In genomic region chr19:55649579-55650557, GRCh38 we compare ENCODE assay signal across 12 cellular contexts. TPM values are rescaled to one million over a fixed set of nuclear protein-coding genes. Genes with fewer than 3 reads are reported as not detected.
DNase-seq lines count a peak whose midpoint lies in the region; ATAC-seq and TF ChIP-seq lines count a peak whose summit lies in the region.
"Had no signal": no experiment of that assay in that cellular context is flagged by ENCODE, and none has a peak within 500 bp of the region (broad histone marks: within the 10 kb centered on the region; RNA-seq: fewer than 3 reads in every experiment).

No MANE protein-coding gene starts in this region.

- H3K4me1 Mint-ChIP-seq in Caco-2 (ENCODE audit: low read depth, unreplicated experiment) = no peaks in the 10 kb centered on the region
- H3K4me1 Mint-ChIP-seq in HFFc6 (ENCODE audit: low read depth) = peaks cover 18% of the 10 kb centered on the region

- H3K9me3 ChIP-seq in Caco-2 (no peaks in the 10 kb centered on the region), neuronal stem cell (replicated peaks in 1 of 2; ENCODE audit: control insufficient read depth in 2 of 2, insufficient read depth in 1 of 2, low read depth in 1 of 2, low read length in 2 of 2) (no peaks in the 10 kb centered on the region), upper lobe of right lung (no peaks in the 10 kb centered on the region)

- no peak overlapping the region for H3K4ac ChIP-seq in neuronal stem cell (ENCODE audit: low read length)

- CTCF ChIA-PET in Caco-2 (lab: Charles Lee) = interaction anchor here (0.6 kb wide), 1 partner anchor 12 kb away, joined by 3 read pairs; no protein-coding TSS in a partner anchor

- H3K27ac ChIP-seq in neuronal stem cell (replicated peaks; ENCODE audit: low read length) = no peak overlapping the region
- H3K27ac ChIP-seq in upper lobe of right lung = no peak overlapping the region

- H4K91ac ChIP-seq in neuronal stem cell (ENCODE audit: low read depth, low read length, poor library complexity) = no peak overlapping the region

- H3K27ac Mint-ChIP-seq in Caco-2 (ENCODE audit: unreplicated experiment) (peak overlapping the region; percentile 48), HFFc6 (no peak overlapping the region)

- no peak overlapping the region for H3K23ac ChIP-seq in neuronal stem cell (ENCODE audit: low read depth, low read length, poor library complexity)

- H3K4me3 Mint-ChIP-seq in Caco-2 (ENCODE audit: unreplicated experiment) (peak overlapping the region; percentile 82), HFFc6 (peak overlapping the region; percentile 61)

- H3K18ac ChIP-seq in neuronal stem cell (ENCODE audit: low read length) = no peak overlapping the region

- WGBS in neuronal stem cell (ENCODE audit: extremely low coverage in 2 of 2, insufficient read length in 2 of 2, insufficient replicate concordance in 1 of 2), 2 donors = no CpG with 5 or more reads among the region's 10 CpGs

- H3K4me2 ChIP-seq in neuronal stem cell (ENCODE audit: insufficient read depth, low read length, poor library complexity, severe bottlenecking) = no peak overlapping the region

- H3K79me1 ChIP-seq in neuronal stem cell (ENCODE audit: low read depth, low read length) = peaks cover 15% of the 10 kb centered on the region

- H3K36me3 Mint-ChIP-seq in Caco-2 (ENCODE audit: insufficient read depth, unreplicated experiment) = peaks cover 75% of the 10 kb centered on the region
- H3K36me3 Mint-ChIP-seq in HFFc6 (ENCODE audit: low read depth) = peaks cover 7% of the 10 kb centered on the region; the same call in 1 of the 2 replicates

- no peak overlapping the region for H3K14ac ChIP-seq in neuronal stem cell (ENCODE audit: low read length)

- H3K27me3 ChIP-seq in Caco-2 (replicated peaks; ENCODE audit: control insufficient read depth, insufficient read depth, low read length) (no peaks in the 10 kb centered on the region), neuronal stem cell (ENCODE audit: control insufficient read depth in 3 of 3, insufficient read depth in 3 of 3, low read depth in 1 of 3, low read length in 3 of 3) (no peaks in the 10 kb centered on the region), upper lobe of right lung (no peaks in the 10 kb centered on the region)

- H2BK12ac ChIP-seq in neuronal stem cell (ENCODE audit: low read length) = peak overlapping the region; percentile 95

- BruUV-seq in Caco-2 (replicated peaks; lab: Mats Ljungman, UMichigan) = no TSS peak

- TF ChIP-seq CTCF in Caco-2 (IDR thresholded peaks at IDR 0.05; ENCODE audit: insufficient read depth in 1 of 2, low read depth in 1 of 2, low read length in 1 of 2, severe bottlenecking in 1 of 2, unreplicated experiment in 1 of 2) (no peak), HFFc6 (IDR thresholded peaks at IDR 0.05) (no peak), choroid plexus epithelial cell (conservative IDR thresholded peaks at IDR 0.05; ENCODE audit: low read depth, low read length) (no peak), upper lobe of right lung (IDR thresholded peaks at IDR 0.05) (no peak)

- no peaks in the 10 kb centered on the region for H3K27me3 Mint-ChIP-seq in Caco-2 (ENCODE audit: insufficient read depth, unreplicated experiment)
- peaks cover 4% of the 10 kb centered on the region for H3K27me3 Mint-ChIP-seq in HFFc6 (ENCODE audit: insufficient read depth)

- peak overlapping the region; percentile 37 for H2BK15ac ChIP-seq in neuronal stem cell (ENCODE audit: low read length)

- intact Hi-C loops in Caco-2 (cut with micrococcal nuclease; ENCODE audit: unreplicated experiment) = loop anchor here (10.0 kb wide), 1 partner anchor 495 kb away; the partner anchor contains the start of gene ZNF444
- intact Hi-C loops in upper lobe of right lung (cut with DNase I) = no loop called here

- H3K9me3 Mint-ChIP-seq in Caco-2 (ENCODE audit: unreplicated experiment) (no peaks in the 10 kb centered on the region), HFFc6 (no peaks in the 10 kb centered on the region)

- peak overlapping the region; percentile 44 for H2BK5ac ChIP-seq in neuronal stem cell (ENCODE audit: low read length)

- DNase-seq in Caco-2 (no peak), HFFc6 (no peak), choroid plexus epithelial cell (ENCODE audit: low read depth) (no peak), neuronal stem cell (ENCODE audit: low spot score) (no peak), retina (no peak), upper lobe of right lung (no peak), HT-29 (ENCODE audit: low spot score) (no peak), SKM-1 (lab: John Stamatoyannopoulos, UW; ENCODE audit: unreplicated experiment) (no peak)
- DNase-seq: activated CD4-positive, CD25-positive, alpha-beta regulatory T cell; foreskin fibroblast; NCI-H1417; stimulated activated CD4-positive, alpha-beta T cell treated with anti-CD3 and anti-CD28 coated beads, Interleukin-12 subunit alpha, Interleukin-12 subunit beta, amount 100 ng/mL, for 4 hours had no signal

- no peak overlapping the region for H2BK120ac ChIP-seq in neuronal stem cell (ENCODE audit: low read depth, low read length)

- H2AFZ ChIP-seq in neuronal stem cell (ENCODE audit: low read length) = no peak overlapping the region

- H3K4me1 ChIP-seq in Caco-2 = peaks cover 3% of the 10 kb centered on the region; the same call in 1 of the 2 replicates
- H3K4me1 ChIP-seq in neuronal stem cell (ENCODE audit: control insufficient read depth in 2 of 2, insufficient read depth in 1 of 2, low read depth in 1 of 2, low read length in 2 of 2) = peaks cover 10 to 12% of the 10 kb centered on the region in 2 donors
- peaks cover 21% of the 10 kb centered on the region for H3K4me1 ChIP-seq in upper lobe of right lung

- POLR2A ChIA-PET in Caco-2 (lab: Charles Lee) = no interaction called here

- H3K9ac ChIP-seq in neuronal stem cell (ENCODE audit: low read depth, low read length, poor library complexity) = peak overlapping the region; percentile 21

- no peak overlapping the region for H4K8ac ChIP-seq in neuronal stem cell (ENCODE audit: low read depth, low read length)

- no peak for ATAC-seq in upper lobe of right lung

- no peaks in the 10 kb centered on the region for H3K36me3 ChIP-seq in Caco-2 (ENCODE audit: control insufficient read depth, insufficient read depth, low read length)
- peaks cover 23 to 37% of the 10 kb centered on the region in 2 donors for H3K36me3 ChIP-seq in neuronal stem cell (replicated peaks in 1 of 2; ENCODE audit: control insufficient read depth in 2 of 2, insufficient read depth in 2 of 2, low read length in 2 of 2)
- H3K36me3 ChIP-seq in upper lobe of right lung = peaks cover 9% of the 10 kb centered on the region

- H3K4me3 ChIP-seq in Caco-2 (ENCODE audit: low read depth, low read length) (no peak overlapping the region), choroid plexus epithelial cell (ENCODE audit: low read depth, low read length) (peak overlapping the region; percentile 91), neuronal stem cell (ENCODE audit: low read length in 2 of 2) (peak overlapping the region in 1 of 2 donors; percentile 90), upper lobe of right lung (no peak overlapping the region)

- H2AK5ac ChIP-seq in neuronal stem cell (ENCODE audit: low read depth, low read length) = peak overlapping the region; percentile 99

RNA-seq across cellular contexts. Expression of gene CCDC106, which starts 1.9 kb away (rescaled TPM):
- total RNA-seq in Caco-2 (2022) (17.4 and 17.6 TPM in 2 replicates), upper lobe of right lung (11.1 TPM)
- 10 to 100 TPM; 12.9 to 17.4 (median 14.0) TPM for total RNA-seq in HFFc6 (2021; fragmentation: NEBNext Ultra II Directional; extraction: Animal tissue kit (Norgen Biotek cat#: 25700))
- 19.8 TPM for polyA plus RNA-seq in neuronal stem cell (2013, experiment 1 of 2)
- polyA plus RNA-seq in neuronal stem cell (2013, experiment 2 of 2) = 19.8 TPM
- total RNA-seq in HT-29 (2014; rRNA removed; shearing (Covaris generic)) = 9.7 and 11.4 TPM in 2 replicates

RNA-seq across cellular contexts. Expression of gene U2AF2, which starts 5.0 kb away (rescaled TPM):
- total RNA-seq in Caco-2 (2022) = 289 TPM in 2 replicates
- total RNA-seq in HFFc6 (2021; fragmentation: NEBNext Ultra II Directional; extraction: Animal tissue kit (Norgen Biotek cat#: 25700)) = 100 to 1,000 TPM; 212 to 241 (median 226) TPM
- 155 TPM for polyA plus RNA-seq in neuronal stem cell (2013, experiment 1 of 2)
- 147 TPM for polyA plus RNA-seq in neuronal stem cell (2013, experiment 2 of 2)
- 142 TPM for total RNA-seq in upper lobe of right lung
- total RNA-seq in HT-29 (2014; rRNA removed; shearing (Covaris generic)) = 799 and 894 TPM in 2 replicates

RNA-seq across cellular contexts. Expression of gene ZNF581, which starts 6.4 kb away (rescaled TPM):
- total RNA-seq in Caco-2 (2022) = 46.2 and 47.4 TPM in 2 replicates
- 10 to 100 TPM; 20.1 to 25.8 (median 21.9) TPM for total RNA-seq in HFFc6 (2021; fragmentation: NEBNext Ultra II Directional; extraction: Animal tissue kit (Norgen Biotek cat#: 25700))
- polyA plus RNA-seq in neuronal stem cell (2013, experiment 1 of 2) = 37.9 TPM
- polyA plus RNA-seq in neuronal stem cell (2013, experiment 2 of 2) = 37.2 TPM
- 16.4 TPM for total RNA-seq in upper lobe of right lung
- 40.9 and 43.2 TPM in 2 replicates for total RNA-seq in HT-29 (2014; rRNA removed; shearing (Covaris generic))

RNA-seq across cellular contexts. Expression of gene ZNF580, which starts 9.1 kb away (rescaled TPM):
- 38.5 and 41.4 TPM in 2 replicates for total RNA-seq in Caco-2 (2022)
- total RNA-seq in HFFc6 (2021; fragmentation: NEBNext Ultra II Directional; extraction: Animal tissue kit (Norgen Biotek cat#: 25700)) = 10 to 100 TPM; 51.0 to 60.5 (median 57.7) TPM
- 42.3 TPM for polyA plus RNA-seq in neuronal stem cell (2013, experiment 1 of 2)
- polyA plus RNA-seq in neuronal stem cell (2013, experiment 2 of 2) = 43.4 TPM
- 30.7 TPM for total RNA-seq in upper lobe of right lung
- total RNA-seq in HT-29 (2014; rRNA removed; shearing (Covaris generic)) = 16.1 and 18.8 TPM in 2 replicates

RNA-seq across cellular contexts. Expression of gene EPN1, which starts 25.2 kb away (rescaled TPM):
- total RNA-seq in Caco-2 (2022) (197 and 201 TPM in 2 replicates), upper lobe of right lung (117 TPM)
- 100 to 1,000 TPM; 176 to 191 (median 185) TPM for total RNA-seq in HFFc6 (2021; fragmentation: NEBNext Ultra II Directional; extraction: Animal tissue kit (Norgen Biotek cat#: 25700))
- polyA plus RNA-seq in neuronal stem cell (2013, experiment 1 of 2) = 91.8 TPM
- polyA plus RNA-seq in neuronal stem cell (2013, experiment 2 of 2) = 89.2 TPM
- total RNA-seq in HT-29 (2014; rRNA removed; shearing (Covaris generic)) = 195 and 216 TPM in 2 replicates
